9 cellular contexts compared by ENCODE assay signal in the genomic region with DNA sequence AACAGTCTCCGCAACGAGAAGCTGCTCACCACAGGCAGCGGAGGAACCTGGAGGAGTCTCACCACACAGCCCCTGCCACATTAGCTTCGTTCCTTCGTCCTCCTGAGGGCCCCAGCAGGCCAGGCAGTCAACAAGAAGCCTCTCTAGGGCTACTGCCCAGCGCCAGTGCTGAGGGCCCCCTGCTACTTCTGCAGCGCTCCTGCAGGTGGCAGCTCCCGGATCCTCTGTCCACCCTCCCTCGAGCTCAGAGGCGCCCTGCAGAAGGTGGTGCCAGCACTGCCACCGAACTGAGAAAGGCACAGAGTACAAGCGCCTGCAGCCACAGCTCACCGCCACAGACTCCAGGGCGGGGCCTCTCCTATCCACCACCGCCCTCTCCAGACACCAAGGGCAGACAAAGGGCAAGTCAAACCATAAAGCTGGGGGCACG. TPM values are rescaled to one million over a fixed set of nuclear protein-coding genes. Genes with fewer than 3 reads are reported as not detected.
DNase-seq lines count a peak whose midpoint lies in the region; ATAC-seq and TF ChIP-seq lines count a peak whose summit lies in the region.
"Had no signal": no experiment of that assay in that cellular context is flagged by ENCODE, and none has a peak within 500 bp of the region (broad histone marks: within the 10 kb centered on the region; RNA-seq: fewer than 3 reads in every experiment).

No MANE protein-coding gene starts in this region.

- peaks cover 88% of the 10 kb centered on the region for H3K4me1 Mint-ChIP-seq in activated CD8-positive, alpha-beta T cell treated with anti-CD3 and anti-CD28 coated beads, Interleukin-2, amount 10 ng/mL, durations not matched to agents 7 days and 5 days (ENCODE audit: low read depth)

- H3K36me3 Mint-ChIP-seq in activated CD8-positive, alpha-beta T cell treated with anti-CD3 and anti-CD28 coated beads, Interleukin-2, amount 10 ng/mL, durations not matched to agents 7 days and 5 days (ENCODE audit: low read depth) = peaks cover 58% of the 10 kb centered on the region

- H3K79me2 ChIP-seq in PC-9 (ENCODE audit: low read depth) = no peaks in the 10 kb centered on the region
- H3K79me2 ChIP-seq: hepatocyte had no signal

- H3K36me3 ChIP-seq in upper lobe of left lung = peaks cover 0 to 54% (median 22%) of the 10 kb centered on the region in 4 donors
- H3K36me3 ChIP-seq in PC-9 (ENCODE audit: low read depth) = peaks cover 13% of the 10 kb centered on the region; the same call in 1 of the 2 replicates

- H3K27ac Mint-ChIP-seq in activated CD8-positive, alpha-beta T cell treated with anti-CD3 and anti-CD28 coated beads, Interleukin-2, amount 10 ng/mL, durations not matched to agents 7 days and 5 days = peak overlapping the region; percentile 99

- POLR2A ChIA-PET in activated CD8-positive, alpha-beta T cell treated with anti-CD3 and anti-CD28 coated beads, Interleukin-2, amount 10 ng/mL, durations not matched to agents 7 days and 5 days (lab: Charles Lee) = interaction anchor here (0.6 to 12.2 kb wide), 5 partner anchors 24 to 124 kb away, joined by 3 to 222 read pairs (median 4); partner anchors contain the start of gene IL4R
- POLR2A ChIA-PET in PC-9 (lab: Charles Lee; ENCODE audit: unreplicated experiment) = no interaction called here

- no peaks in the 10 kb centered on the region for H3K9me2 ChIP-seq in PC-9 (ENCODE audit: insufficient read depth)

- peak overlapping the region; percentile 75 for H3K4me3 Mint-ChIP-seq in activated CD8-positive, alpha-beta T cell treated with anti-CD3 and anti-CD28 coated beads, Interleukin-2, amount 10 ng/mL, durations not matched to agents 7 days and 5 days

- 88 to 92% methylated on average over 11 to 12 of the region's 16 CpGs for WGBS in upper lobe of left lung, 2 donors

- no peaks in the 10 kb centered on the region for H3K27me3 Mint-ChIP-seq in activated CD8-positive, alpha-beta T cell treated with anti-CD3 and anti-CD28 coated beads, Interleukin-2, amount 10 ng/mL, durations not matched to agents 7 days and 5 days (ENCODE audit: low read depth)

- DNase-seq in NCI-H2107 treated with DMSO at 0.1 percent for 48 hours (lab: John Stamatoyannopoulos, UW; ENCODE audit: unreplicated experiment) (peak; percentile 29), foreskin keratinocyte (no peak), upper lobe of left lung (no peak), iPS-NIHi11 (ENCODE audit: low spot score) (no peak), PC-9 (no peak)
- DNase-seq in activated CD8-positive, alpha-beta T cell treated with anti-CD3 and anti-CD28 coated beads, Interleukin-2, amount 10 ng/mL, durations not matched to agents 7 days and 5 days = peak; percentile 88
- DNase-seq in stimulated activated CD8-positive, alpha-beta memory T cell treated with anti-CD3 and anti-CD28 coated beads, Interleukin-7, amount 100 ng/mL, for 24 hours (ENCODE audit: low read depth) = peak; percentile 38

- H3K4me2 ChIP-seq in PC-9 = no peak overlapping the region
- H3K4me2 ChIP-seq: hepatocyte had no signal

- no TSS peak for BruUV-seq in PC-9 (replicated peaks; lab: Mats Ljungman, UMichigan)

- no peaks in the 10 kb centered on the region for H3K27me3 ChIP-seq in foreskin keratinocyte
- H3K27me3 ChIP-seq in upper lobe of left lung = no peaks in the 10 kb centered on the region
- no peaks in the 10 kb centered on the region for H3K27me3 ChIP-seq in PC-9 (ENCODE audit: insufficient read depth, low read depth)
- H3K27me3 ChIP-seq: hepatocyte had no signal

- CTCF ChIA-PET in activated CD8-positive, alpha-beta T cell treated with anti-CD3 and anti-CD28 coated beads, Interleukin-2, amount 10 ng/mL, durations not matched to agents 7 days and 5 days (lab: Charles Lee) = interaction anchor here (0.7 to 9.5 kb wide), 22 partner anchors 27 to 226 kb away, joined by 3 to 153 read pairs (median 4); partner anchors contain the start of gene KDM8
- CTCF ChIA-PET in PC-9 (lab: Charles Lee) = interaction anchor here (0.6 kb wide), 1 partner anchor 121 kb away, joined by 19 read pairs; no protein-coding TSS in a partner anchor

- H3K4me1 ChIP-seq in foreskin keratinocyte (peaks cover 12% of the 10 kb centered on the region), upper lobe of left lung (peaks cover 16 to 47% (median 29%) of the 10 kb centered on the region in 4 donors), PC-9 (replicated peaks; ENCODE audit: insufficient read depth) (no peaks in the 10 kb centered on the region)

- no peak overlapping the region for H3K27ac ChIP-seq in foreskin keratinocyte
- H3K27ac ChIP-seq in upper lobe of left lung = peak overlapping the region in 1 of 4 donors; percentile 17
- H3K27ac ChIP-seq in PC-9 = no peak overlapping the region
- H3K27ac ChIP-seq: hepatocyte had no signal

- TF ChIP-seq POLR2A in upper lobe of left lung (IDR thresholded peaks at IDR 0.05) = no peak

- H3F3A ChIP-seq in PC-9 (ENCODE audit: insufficient read depth, low read depth) = peaks cover 5% of the 10 kb centered on the region; the same call in 1 of the 2 replicates

- intact Hi-C loops in PC-9 (cut with micrococcal nuclease; ENCODE audit: unreplicated experiment) = no loop called here

- TF ChIP-seq CTCF in foreskin keratinocyte (conservative IDR thresholded peaks at IDR 0.05) (peak; percentile 8), upper lobe of left lung (IDR thresholded peaks at IDR 0.05) (peak in 2 of 6 experiments; percentile 17 to 26), PC-9 (conservative IDR thresholded peaks at IDR 0.05) (no peak)

- no peaks in the 10 kb centered on the region for H3K9me3 ChIP-seq in upper lobe of left lung
- H3K9me3 ChIP-seq in PC-9 (ENCODE audit: insufficient read depth, low read depth) = no peaks in the 10 kb centered on the region

- no peak overlapping the region for H2AFZ ChIP-seq in PC-9
- H2AFZ ChIP-seq: hepatocyte had no signal

- H3K4me3 ChIP-seq in upper lobe of left lung (no peak overlapping the region), PC-9 (no peak overlapping the region)
- H3K4me3 ChIP-seq: hepatocyte had no signal

- TF ChIP-seq EP300 in upper lobe of left lung (IDR thresholded peaks at IDR 0.05) = no peak

- ATAC-seq in activated CD8-positive, alpha-beta T cell treated with anti-CD3 and anti-CD28 coated beads, Interleukin-2, amount 10 ng/mL, durations not matched to agents 7 days and 5 days = peak; percentile 57
- ATAC-seq in foreskin keratinocyte = no peak
- no peak for ATAC-seq in upper lobe of left lung (ENCODE audit: low FRiP score in 2 of 2)
- no peak for ATAC-seq in HG03432 (IDR thresholded peaks at IDR 0.05; ENCODE audit: unreplicated experiment)

- no peaks in the 10 kb centered on the region for H4K20me1 ChIP-seq in PC-9 (ENCODE audit: insufficient read depth)

- no peaks in the 10 kb centered on the region for H3K9me3 Mint-ChIP-seq in activated CD8-positive, alpha-beta T cell treated with anti-CD3 and anti-CD28 coated beads, Interleukin-2, amount 10 ng/mL, durations not matched to agents 7 days and 5 days (ENCODE audit: insufficient read depth)

RNA-seq across cellular contexts. Expression of gene KDM8, which starts 27.3 kb away (rescaled TPM):
- 10 to 100 TPM; 14.7 to 15.0 TPM for total RNA-seq in activated CD8-positive, alpha-beta T cell treated with anti-CD3 and anti-CD28 coated beads, Interleukin-2, amount 10 ng/mL, durations not matched to agents 7 days and 5 days
- 1.8 and 2.6 TPM in 2 replicates for total RNA-seq in foreskin keratinocyte
- 1.8 TPM in 2 replicates for polyA plus RNA-seq in foreskin keratinocyte
- 10 to 100 TPM in 1 of 6 donors, 1 to 10 TPM in 5; 5.1 to 50.3 (median 6.2) TPM for total RNA-seq in upper lobe of left lung
- total RNA-seq in PC-9 (2021) = 5.1 and 7.2 TPM in 2 replicates

RNA-seq across cellular contexts. Expression of gene NSMCE1, which starts 38.0 kb away (rescaled TPM):
- 10 to 100 TPM; 87.3 to 94.9 TPM for total RNA-seq in activated CD8-positive, alpha-beta T cell treated with anti-CD3 and anti-CD28 coated beads, Interleukin-2, amount 10 ng/mL, durations not matched to agents 7 days and 5 days
- total RNA-seq in foreskin keratinocyte (65.4 and 68.7 TPM in 2 replicates), upper lobe of left lung (10 to 100 TPM; 14.7 to 50.6 (median 31.0) TPM), PC-9 (2021) (114 and 121 TPM in 2 replicates)
- polyA plus RNA-seq in foreskin keratinocyte = 88.8 and 91.5 TPM in 2 replicates

Comparison
In these comparisons a context has a peak if more than half of its experiments do, and no peak if none do; other contexts are left out.
1. DNase-seq: peak in NCI-H2107 treated with DMSO at 0.1 percent for 48 hours (single experiment), activated CD8-positive, alpha-beta T cell treated with anti-CD3 and anti-CD28 coated beads, Interleukin-2, amount 10 ng/mL, durations not matched to agents 7 days and 5 days (single experiment) and stimulated activated CD8-positive, alpha-beta memory T cell treated with anti-CD3 and anti-CD28 coated beads, Interleukin-7, amount 100 ng/mL, for 24 hours (single experiment); none in foreskin keratinocyte (0 of 2), upper lobe of left lung (0 of 2), iPS-NIHi11 (single experiment) and PC-9 (0 of 2).